In the genomic region with DNA sequence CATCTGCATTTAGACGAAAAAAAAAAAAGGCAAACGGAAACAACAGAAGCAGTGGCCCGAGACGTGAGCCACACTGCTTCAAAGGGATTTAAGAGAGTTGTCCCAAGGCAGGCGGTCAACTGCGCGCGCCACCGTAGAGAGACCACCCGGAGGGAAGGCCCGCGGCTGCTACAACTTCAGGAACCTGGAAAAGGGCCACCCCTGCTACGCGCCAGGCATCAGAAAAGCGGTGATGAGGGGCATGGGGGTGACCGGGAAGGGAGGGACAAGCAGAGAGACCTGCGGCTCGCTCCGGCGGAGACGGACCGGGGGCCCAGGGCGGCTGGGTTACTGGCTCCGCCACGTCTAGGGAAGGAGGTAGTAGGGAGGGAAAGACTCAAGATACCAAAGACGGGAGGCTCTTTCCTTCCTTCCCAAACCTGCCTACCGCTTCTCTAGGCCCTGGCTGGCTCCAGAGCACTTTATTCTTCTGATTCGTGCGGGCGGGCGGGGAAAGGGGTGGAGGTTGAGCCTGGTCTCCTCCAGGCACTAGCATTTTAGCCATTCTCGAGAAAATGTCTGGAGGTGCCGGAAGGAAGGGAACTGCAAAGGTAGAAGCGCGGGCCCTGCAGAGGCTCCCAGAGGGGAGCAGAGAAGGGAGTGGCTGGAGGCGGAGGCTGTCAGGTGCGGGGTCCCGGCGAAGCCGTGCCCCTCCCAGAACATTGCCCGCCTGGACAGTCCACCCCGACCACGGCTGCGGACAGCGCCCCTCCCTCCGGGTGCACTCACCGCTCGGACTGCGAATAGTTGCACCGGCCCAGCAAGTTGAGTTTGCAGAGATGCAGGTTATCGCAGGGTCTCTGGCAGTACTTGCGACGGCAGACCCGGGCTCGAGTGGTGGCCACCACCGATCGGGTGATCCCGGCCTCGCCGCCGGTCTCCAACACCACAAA, we compare ENCODE assay signal across 8 cellular contexts. TPM values are rescaled to one million over a fixed set of nuclear protein-coding genes. Genes with fewer than 3 reads are reported as not detected.
DNase-seq lines count a peak whose midpoint lies in the region; ATAC-seq and TF ChIP-seq lines count a peak whose summit lies in the region.

No MANE protein-coding gene starts in this region.

- DNase-seq in EH (ENCODE audit: low read depth) (peak; percentile 30), foreskin keratinocyte (peak in 1 of 2 donors; percentile 20), omental fat pad (ENCODE audit: low spot score) (no peak), EL (no peak), D341Med (ENCODE audit: low spot score) (no peak)
- DNase-seq in activated CD4-positive, alpha-beta memory T cell treated with anti-CD3 and anti-CD28 coated beads for 36 hours: no peak

- H3K4me1 ChIP-seq in foreskin keratinocyte: peaks cover 10% of the 10 kb centered on the region

- no peaks in the 10 kb centered on the region for H3K27me3 Mint-ChIP-seq in activated CD4-positive, alpha-beta memory T cell treated with anti-CD3 and anti-CD28 coated beads for 36 hours

- CTCF ChIA-PET in activated CD4-positive, alpha-beta memory T cell treated with anti-CD3 and anti-CD28 coated beads for 36 hours (lab: Charles Lee): no interaction called here

- peaks cover 34% of the 10 kb centered on the region for H3K4me1 Mint-ChIP-seq in activated CD4-positive, alpha-beta memory T cell treated with anti-CD3 and anti-CD28 coated beads for 36 hours (ENCODE audit: low read depth)

- H3K27ac Mint-ChIP-seq in activated CD4-positive, alpha-beta memory T cell treated with anti-CD3 and anti-CD28 coated beads for 36 hours: peak overlapping the region; percentile 98

- intact Hi-C loops in activated CD4-positive, alpha-beta memory T cell treated with anti-CD3 and anti-CD28 coated beads for 36 hours (cut with micrococcal nuclease): loop anchor here (1.0 to 10.0 kb wide), 8 partner anchors 8 to 644 kb away; a partner anchor contains a TSS

- TF ChIP-seq EP300 in Ishikawa (IDR thresholded peaks at IDR 0.05; ENCODE audit: borderline replicate concordance): no peak

- TF ChIP-seq CTCF in foreskin keratinocyte (conservative IDR thresholded peaks at IDR 0.05): no peak
- TF ChIP-seq CTCF in omental fat pad (IDR thresholded peaks at IDR 0.05): no peak

- H3K27me3 ChIP-seq in foreskin keratinocyte: no peaks in the 10 kb centered on the region

- peaks cover 48% of the 10 kb centered on the region for H3K36me3 Mint-ChIP-seq in activated CD4-positive, alpha-beta memory T cell treated with anti-CD3 and anti-CD28 coated beads for 36 hours

- H3K9me3 Mint-ChIP-seq in activated CD4-positive, alpha-beta memory T cell treated with anti-CD3 and anti-CD28 coated beads for 36 hours: no peaks in the 10 kb centered on the region

- H3K4me3 Mint-ChIP-seq in activated CD4-positive, alpha-beta memory T cell treated with anti-CD3 and anti-CD28 coated beads for 36 hours: peak overlapping the region; percentile 98

- H3K27ac ChIP-seq in foreskin keratinocyte: peak overlapping the region; percentile 65

- POLR2A ChIA-PET in activated CD4-positive, alpha-beta memory T cell treated with anti-CD3 and anti-CD28 coated beads for 36 hours (lab: Charles Lee): interaction anchor here (1.0 to 2.8 kb wide), 2 partner anchors 10 to 14 kb away, joined by 3 to 23 read pairs; no protein-coding TSS in a partner anchor

- ATAC-seq in GM21528 (IDR thresholded peaks at IDR 0.05; ENCODE audit: low FRiP score, unreplicated experiment) (peak; percentile 24), foreskin keratinocyte (peak; percentile 20), omental fat pad (ENCODE audit: low FRiP score) (peak; percentile 53)

- no peak for TF ChIP-seq RAD21 in Ishikawa (IDR thresholded peaks at IDR 0.05; ENCODE audit: low read depth)

TF ChIP-seq in Ishikawa, 13 proteins besides CTCF, POLR2A, EP300 and RAD21:
- TF ChIP-seq CREB1 (IDR thresholded peaks at IDR 0.05; ENCODE audit: low read depth): no peak
- TF ChIP-seq, protein P1, sequence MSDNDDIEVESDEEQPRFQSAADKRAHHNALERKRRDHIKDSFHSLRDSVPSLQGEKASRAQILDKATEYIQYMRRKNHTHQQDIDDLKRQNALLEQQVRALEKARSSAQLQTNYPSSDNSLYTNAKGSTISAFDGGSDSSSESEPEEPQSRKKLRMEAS (IDR thresholded peaks at IDR 0.05): 0 out of 2 replicates have a peak, but pooled peaks have one; percentile 29
- no peak for TF ChIP-seq EGR1 (IDR thresholded peaks at IDR 0.05)
- TF ChIP-seq TCF12 (IDR thresholded peaks at IDR 0.05; ENCODE audit: low read depth): no peak
- TF ChIP-seq FOXM1 (IDR thresholded peaks at IDR 0.05; ENCODE audit: borderline replicate concordance, low read depth): no peak
- TF ChIP-seq TAF1 (IDR thresholded peaks at IDR 0.05; ENCODE audit: low read depth): no peak

RNA-seq across cellular contexts. Expression of a gene that starts 1.0 kb away (rescaled TPM):
- 10 to 100 TPM; 99.3 to 99.6 TPM for total RNA-seq in activated CD4-positive, alpha-beta memory T cell treated with anti-CD3 and anti-CD28 coated beads for 36 hours
- total RNA-seq in foreskin keratinocyte: 36.4 and 43.2 TPM in 2 replicates
- 12.9 and 13.9 TPM in 2 replicates for polyA plus RNA-seq in foreskin keratinocyte
- total RNA-seq in omental fat pad: 10 to 100 TPM; 31.3 to 58.8 (median 50.8) TPM
